15 cellular contexts compared by ENCODE assay signal in genomic region chr2:164948540-164948939, GRCh38. TPM values are rescaled to one million over a fixed set of nuclear protein-coding genes. Genes with fewer than 3 reads are reported as not detected.
"Had no signal": no experiment of that assay in that cellular context is flagged by ENCODE, and none has a peak within 500 bp of the region (broad histone marks: within the 10 kb centered on the region; RNA-seq: fewer than 3 reads in every experiment).

No MANE protein-coding gene starts in this region.

- H3K9me3 ChIP-seq: gastrocnemius medialis, heart right ventricle, uterus had no signal

- H3K36me3 ChIP-seq: gastrocnemius medialis, heart right ventricle, uterus, WERI-Rb-1 had no signal

- H3K4me3 ChIP-seq: gastrocnemius medialis, heart right ventricle, uterus had no signal

- DNase-seq: activated CD4-positive, alpha-beta T cell treated with anti-CD3 and anti-CD28 coated beads for 48 hours; activated CD8-positive, alpha-beta T cell treated with anti-CD3 and anti-CD28 coated beads, Interleukin-2, amount 10 ng/mL, durations not matched to agents 7 days and 5 days; activated naive CD4-positive, alpha-beta T cell treated with Interleukin-2 at 50 U/mL for 16 hours; caudate nucleus; effector memory CD4-positive, alpha-beta T cell; gastrocnemius medialis; heart right ventricle; midbrain; right cardiac atrium; small intestine; uterus; WERI-Rb-1 had no signal

- H3K4me3 Mint-ChIP-seq: activated CD8-positive, alpha-beta T cell treated with anti-CD3 and anti-CD28 coated beads, Interleukin-2, amount 10 ng/mL, durations not matched to agents 7 days and 5 days; activated T-helper 1 cell treated with anti-CD3 and anti-CD28 coated beads, Interleukin-12 subunit alpha, Interleukin-12 subunit beta, Interleukin-2, Interleukin-4 antibody, amounts not matched to agents 30 ng/mL and 10 ng/mL and 1 ng/mL, durations not matched to agents 14 hours and 24 hours and 36 hours; T-helper 2 cell treated with Interferon-gamma antibody and Interleukin-4, amounts not matched to agents 5 μg/mL and 100 μg/mL, for 36 hours had no signal

- FAIRE-seq: small intestine had no signal

- H3K4me1 ChIP-seq: gastrocnemius medialis, heart right ventricle, uterus had no signal

- ATAC-seq: activated CD8-positive, alpha-beta T cell treated with anti-CD3 and anti-CD28 coated beads, Interleukin-2, amount 10 ng/mL, durations not matched to agents 7 days and 5 days; gastrocnemius medialis; heart right ventricle; right cardiac atrium had no signal

- H3K27ac ChIP-seq: epithelial cell of prostate, gastrocnemius medialis, heart right ventricle, uterus, WERI-Rb-1 had no signal

- H3K27ac Mint-ChIP-seq: activated CD8-positive, alpha-beta T cell treated with anti-CD3 and anti-CD28 coated beads, Interleukin-2, amount 10 ng/mL, durations not matched to agents 7 days and 5 days; activated T-helper 1 cell treated with anti-CD3 and anti-CD28 coated beads, Interleukin-12 subunit alpha, Interleukin-12 subunit beta, Interleukin-2, Interleukin-4 antibody, amounts not matched to agents 30 ng/mL and 10 ng/mL and 1 ng/mL, durations not matched to agents 14 hours and 24 hours and 36 hours; T-helper 2 cell treated with Interferon-gamma antibody and Interleukin-4, amounts not matched to agents 5 μg/mL and 100 μg/mL, for 36 hours had no signal

- H3K9me3 Mint-ChIP-seq: activated T-helper 1 cell treated with anti-CD3 and anti-CD28 coated beads, Interleukin-12 subunit alpha, Interleukin-12 subunit beta, Interleukin-2, Interleukin-4 antibody, amounts not matched to agents 30 ng/mL and 10 ng/mL and 1 ng/mL, durations not matched to agents 14 hours and 24 hours and 36 hours; T-helper 2 cell treated with Interferon-gamma antibody and Interleukin-4, amounts not matched to agents 5 μg/mL and 100 μg/mL, for 36 hours had no signal

RNA-seq across cellular contexts. Expression of gene SLC38A11, which starts 6.8 kb away (rescaled TPM):
- total RNA-seq: activated CD8-positive, alpha-beta T cell treated with anti-CD3 and anti-CD28 coated beads, Interleukin-2, amount 10 ng/mL, durations not matched to agents 7 days and 5 days; activated T-helper 1 cell treated with anti-CD3 and anti-CD28 coated beads, Interleukin-12 subunit alpha, Interleukin-12 subunit beta, Interleukin-2, Interleukin-4 antibody, amounts not matched to agents 30 ng/mL and 10 ng/mL and 1 ng/mL, durations not matched to agents 14 hours and 24 hours and 36 hours had no signal
